ENCODE assay signal across 8 cellular contexts in genomic region chr15:88246666-88247446, GRCh38. TPM values are rescaled to one million over a fixed set of nuclear protein-coding genes. Genes with fewer than 3 reads are reported as not detected.
DNase-seq lines count a peak whose midpoint lies in the region; ATAC-seq, FAIRE-seq and TF ChIP-seq lines count a peak whose summit lies in the region.

No MANE protein-coding gene starts in this region.

- FAIRE-seq in H54 (lab: Jason Lieb, UNC) (no peak), urothelium cell line (lab: Jason Lieb, UNC) (peak; percentile 96)

- TF ChIP-seq POLR2A in H54 (IDR thresholded peaks at IDR 0.05; ENCODE audit: low read depth, low read length), result no peak

- intact Hi-C loops in Right ventricle myocardium inferior (cut with DNase I), result loop anchor here (5.0 to 10.0 kb wide), 3 partner anchors 372 to 1332 kb away; no protein-coding TSS in a partner anchor
- intact Hi-C loops in posterior vena cava (cut with DNase I), result no loop called here

- peak; percentile 84 for ATAC-seq in Right ventricle myocardium inferior

- DNase-seq in GM03348 (ENCODE audit: low spot score), result peak; percentile 92
- DNase-seq in H54 (ENCODE audit: insufficient read length, low spot score), result peak; percentile 76
- peak; percentile 75 for DNase-seq in LoVo (ENCODE audit: low spot score)
- peak; percentile 57 for DNase-seq in SKM-1 (lab: John Stamatoyannopoulos, UW; ENCODE audit: unreplicated experiment)
- DNase-seq in activated naive CD4-positive, alpha-beta T cell treated with anti-CD3 and anti-CD28 coated beads, Interleukin-2, amount 50 U/mL, for 16 hours, result peak; percentile 72
- DNase-seq in Right ventricle myocardium inferior (ENCODE audit: missing footprints), result peak; percentile 89
- peak; percentile 94 for DNase-seq in posterior vena cava (ENCODE audit: low spot score)
- peak; percentile 86 for DNase-seq in urothelium cell line (ENCODE audit: low spot score)

RNA-seq across cellular contexts. Expression of gene NTRK3, which starts 9.7 kb away (rescaled TPM):
- 5.1 TPM for total RNA-seq in Right ventricle myocardium inferior
- total RNA-seq in posterior vena cava, result 10 to 100 TPM; 34.3 to 94.1 TPM

Comparison
In these comparisons a context has a peak if more than half of its experiments do, and no peak if none do; other contexts are left out.
1. Peak in every context shown above with its lines: DNase-seq and ATAC-seq.